Comparison of ENCODE assay signal across 25 cellular contexts in the genomic region with DNA sequence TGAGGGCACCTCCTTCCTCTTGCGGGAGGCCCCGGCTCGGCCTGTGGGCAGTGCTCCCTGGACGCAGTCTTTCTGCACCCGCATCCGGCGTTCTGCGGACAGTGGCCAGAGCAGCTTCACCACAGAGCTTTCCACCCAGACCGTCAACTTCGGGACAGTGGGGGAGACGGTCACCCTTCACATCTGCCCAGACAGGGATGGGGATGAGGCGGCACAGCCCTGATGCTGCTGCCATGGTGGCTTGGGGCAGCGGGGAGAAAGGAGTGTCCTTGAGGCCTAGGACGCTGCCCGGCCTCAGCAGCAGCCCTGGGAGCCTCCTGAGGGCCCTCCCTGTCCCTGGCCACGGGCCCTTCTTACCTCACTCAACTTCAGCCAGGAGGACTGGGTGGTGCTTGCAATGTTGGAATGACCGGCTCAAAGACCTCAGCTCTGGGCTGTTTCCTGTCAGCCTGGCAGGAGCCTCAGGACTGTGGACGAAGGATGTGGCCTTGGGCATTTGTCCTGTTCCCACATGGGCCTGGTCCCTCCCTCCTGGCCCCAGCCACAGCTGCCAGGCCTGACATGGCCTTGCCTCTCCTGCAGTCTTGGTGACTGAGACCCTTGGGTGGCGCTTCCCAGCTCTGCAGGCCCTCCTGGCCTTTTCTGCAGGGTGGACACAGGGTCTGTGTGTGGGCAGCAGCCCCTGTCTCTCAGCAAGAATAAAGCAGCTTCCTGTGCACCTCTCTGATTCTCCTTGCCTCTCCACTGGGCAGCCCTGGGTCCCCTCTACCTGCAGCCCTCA. TPM values are rescaled to one million over a fixed set of nuclear protein-coding genes. Genes with fewer than 3 reads are reported as not detected.
DNase-seq lines count a peak whose midpoint lies in the region; ATAC-seq and TF ChIP-seq lines count a peak whose summit lies in the region.
"Had no signal": no experiment of that assay in that cellular context is flagged by ENCODE, and none has a peak within 500 bp of the region (broad histone marks: within the 10 kb centered on the region; RNA-seq: fewer than 3 reads in every experiment).

No MANE protein-coding gene starts in this region.

- no peak overlapping the region for H3K9ac ChIP-seq in IMR-90 (ENCODE audit: low read depth, low read length)
- H3K9ac ChIP-seq in skeletal muscle tissue (ENCODE audit: low read depth in 1 of 3, low read length in 3 of 3): peak overlapping the region in 1 of 3 donors; percentile 16
- no peak overlapping the region for H3K9ac ChIP-seq in colonic mucosa (ENCODE audit: low read depth in 2 of 2, low read length in 2 of 2)
- H3K9ac ChIP-seq: neural progenitor cell had no signal

- no peak for ATAC-seq in IMR-90 (ENCODE audit: low read depth)
- ATAC-seq in heart left ventricle: peak; percentile 35 to 50 (median 40)
- ATAC-seq in HG03039 (IDR thresholded peaks at IDR 0.05; ENCODE audit: unreplicated experiment): no peak
- ATAC-seq: activated T-cell treated with anti-CD3 and anti-CD28 coated beads, Interleukin-2, amount 50 U/mL, for 72 hours; CD8-positive, alpha-beta T cell; left colon had no signal

- H3K18ac ChIP-seq in IMR-90 (ENCODE audit: low read depth, low read length): no peak overlapping the region

- TF ChIP-seq CTCF in IMR-90 (conservative IDR thresholded peaks at IDR 0.05; ENCODE audit: low read depth, low read length) (no peak), heart left ventricle (IDR thresholded peaks at IDR 0.05) (no peak), colonic mucosa (IDR thresholded peaks at IDR 0.05) (no peak)

- no peak overlapping the region for H3K23ac ChIP-seq in IMR-90 (ENCODE audit: low read depth, low read length)

- no peak overlapping the region for H4K5ac ChIP-seq in IMR-90 (ENCODE audit: low read depth, low read length)

- H3K27me3 ChIP-seq in IMR-90 (ENCODE audit: control insufficient read depth, insufficient read depth, low read length) (no peaks in the 10 kb centered on the region), heart left ventricle (no peaks in the 10 kb centered on the region), skeletal muscle tissue (ENCODE audit: control insufficient read depth in 3 of 3, insufficient read depth in 3 of 3, low read length in 3 of 3) (no peaks in the 10 kb centered on the region), colonic mucosa (no peaks in the 10 kb centered on the region)
- H3K27me3 ChIP-seq: BE2C, neural progenitor cell had no signal

- no peaks in the 10 kb centered on the region for H3K79me1 ChIP-seq in IMR-90 (ENCODE audit: low read depth in 1 of 2, low read length in 2 of 2)

- no peak overlapping the region for H3K14ac ChIP-seq in IMR-90 (replicated peaks; ENCODE audit: low read depth, low read length)

- in situ Hi-C loops in IMR-90 (cut with MboI; ENCODE audit: low sequenced_read_pairs): no loop called here

- H2AK5ac ChIP-seq in IMR-90 (ENCODE audit: low read depth, low read length): no peak overlapping the region

- H4K20me1 ChIP-seq in IMR-90 (ENCODE audit: insufficient read depth, low read length): no peaks in the 10 kb centered on the region

- peak overlapping the region; percentile 37 for H2AK9ac ChIP-seq in IMR-90 (replicated peaks; ENCODE audit: low read depth, low read length, poor library complexity)

- H4K8ac ChIP-seq in IMR-90 (ENCODE audit: low read depth in 2 of 2, low read length in 2 of 2): no peak overlapping the region

- H3K56ac ChIP-seq in IMR-90 (ENCODE audit: extremely low read depth, insufficient read depth, low read length): no peak overlapping the region

- H3K36me3 ChIP-seq in IMR-90 (ENCODE audit: control insufficient read depth, insufficient read depth, low read length): no peaks in the 10 kb centered on the region
- H3K36me3 ChIP-seq in heart left ventricle: peaks cover 0 to 12% (median 6%) of the 10 kb centered on the region in 9 donors
- H3K36me3 ChIP-seq in skeletal muscle tissue (ENCODE audit: control insufficient read depth in 3 of 3, insufficient read depth in 3 of 3, low read length in 3 of 3): peaks cover 65 to 80% (median 76%) of the 10 kb centered on the region in 3 donors
- no peaks in the 10 kb centered on the region for H3K36me3 ChIP-seq in colonic mucosa
- H3K36me3 ChIP-seq: BE2C, neural progenitor cell, prostate gland, thoracic aorta had no signal

- no peak overlapping the region for H2AFZ ChIP-seq in IMR-90 (replicated peaks; ENCODE audit: low read length, poor library complexity)
- H2AFZ ChIP-seq: neural progenitor cell had no signal

- TF ChIP-seq POLR2A in IMR-90 (IDR thresholded peaks at IDR 0.05; ENCODE audit: low read depth, low read length) (no peak), heart left ventricle (IDR thresholded peaks at IDR 0.05) (no peak)

- CTCF ChIA-PET in IMR-90 (lab: Yijun Ruan, JAX): no interaction called here

- H3K4me3 ChIP-seq in IMR-90 (ENCODE audit: insufficient read depth, low read depth, low read length) (no peak overlapping the region), heart left ventricle (no peak overlapping the region), skeletal muscle tissue (ENCODE audit: low read length in 3 of 3) (no peak overlapping the region), colonic mucosa (no peak overlapping the region)
- H3K4me3 ChIP-seq: neural progenitor cell, prostate gland, SK-N-MC, skin epidermis, thoracic aorta had no signal

- POLR2A ChIA-PET in IMR-90 (lab: Charles Lee; ENCODE audit: unreplicated experiment): no interaction called here

- no peak overlapping the region for H3K27ac ChIP-seq in IMR-90 (ENCODE audit: insufficient read depth, low read length)
- peak overlapping the region; percentile 24 to 95 (median 70) for H3K27ac ChIP-seq in heart left ventricle
- peak overlapping the region; percentile 2 for H3K27ac ChIP-seq in skeletal muscle tissue (ENCODE audit: low read depth, low read length)
- no peak overlapping the region for H3K27ac ChIP-seq in colonic mucosa
- H3K27ac ChIP-seq: neural progenitor cell, prostate gland, SK-N-MC, skin epidermis, thoracic aorta had no signal

- no peak overlapping the region for H3K4ac ChIP-seq in IMR-90 (ENCODE audit: low read depth, low read length)

- H3K9me1 ChIP-seq in IMR-90 (ENCODE audit: insufficient read depth, low read length): no peaks in the 10 kb centered on the region

- no peak overlapping the region for H2BK20ac ChIP-seq in IMR-90 (ENCODE audit: low read depth, low read length)

- H3K9me3 ChIP-seq in IMR-90 (ENCODE audit: control insufficient read depth, insufficient read depth, low read length): no peaks in the 10 kb centered on the region
- H3K9me3 ChIP-seq in heart left ventricle: no peaks in the 10 kb centered on the region
- H3K9me3 ChIP-seq in skeletal muscle tissue (ENCODE audit: control insufficient read depth in 3 of 3, low read length in 3 of 3): no peaks in the 10 kb centered on the region
- H3K9me3 ChIP-seq in colonic mucosa: no peaks in the 10 kb centered on the region
- H3K9me3 ChIP-seq: BE2C, prostate gland, thoracic aorta had no signal

- intact Hi-C loops in IMR-90 (cut with micrococcal nuclease) (no loop called here), heart left ventricle (cut with DNase I) (no loop called here), colonic mucosa (cut with DNase I) (no loop called here)

- H2BK15ac ChIP-seq in IMR-90 (ENCODE audit: low read depth, low read length): no peak overlapping the region

- 79% methylated on average over 4 of the region's 19 CpGs; no CpG with 5 or more reads in 1 of the 2 experiments for WGBS in IMR-90 (ENCODE audit: extremely low coverage in 2 of 2, insufficient read length in 1 of 2), 2 experiments
- 67 to 74% (median 72%) methylated on average over 14 to 19 of the region's 19 CpGs for WGBS in heart left ventricle, 4 donors

- no peak for DNase-seq in IMR-90
- DNase-seq in heart left ventricle: peak in 3 of 5 donors; percentile 60 to 83 (median 65)
- peak; percentile 55 for DNase-seq in myocyte (ENCODE audit: low read depth)
- no peak for DNase-seq in colonic mucosa
- no peak for DNase-seq in dermis blood vessel endothelial cell
- DNase-seq: ACHN; activated CD4-positive, alpha-beta T cell treated with anti-CD3 and anti-CD28 coated beads, Interleukin-2, amount 50 U/mL, for 4 hours; activated CD4-positive, CD25-positive, alpha-beta regulatory T cell; activated T-cell treated with anti-CD3 and anti-CD28 coated beads, Interleukin-2, amount 50 U/mL, for 72 hours; BE2C; HCEC 1CT; hypothalamus; left colon; mesenchymal stem cell; MV-4-11; stimulated activated CD4-positive, alpha-beta T cell treated with anti-CD3 and anti-CD28 coated beads, Interleukin-1b, Interleukin-23, amount 100 ng/mL, for 48 hours had no signal

- H3K4me1 ChIP-seq in IMR-90 (ENCODE audit: control insufficient read depth, insufficient read depth, low read length) (no peaks in the 10 kb centered on the region), heart left ventricle (peaks cover 0 to 31% (median 1%) of the 10 kb centered on the region in 12 donors), skeletal muscle tissue (ENCODE audit: control insufficient read depth in 3 of 3, insufficient read depth in 3 of 3, low read length in 3 of 3) (peaks cover 6 to 81% (median 62%) of the 10 kb centered on the region in 3 donors), colonic mucosa (no peaks in the 10 kb centered on the region)
- H3K4me1 ChIP-seq: BE2C, neural progenitor cell, prostate gland had no signal

- dilution Hi-C loops in IMR-90 (cut with HindIII; ENCODE audit: low sequenced_read_pairs, unreplicated experiment): no loop called here

- H2BK120ac ChIP-seq in IMR-90 (ENCODE audit: low read depth, low read length): no peak overlapping the region

- no TSS peak for BruUV-seq in IMR-90 (replicated peaks; lab: Mats Ljungman, UMichigan)

- no peak overlapping the region for H3K4me2 ChIP-seq in IMR-90 (ENCODE audit: low read depth, low read length)
- H3K4me2 ChIP-seq: neural progenitor cell had no signal

- no peak overlapping the region for H2BK5ac ChIP-seq in IMR-90 (ENCODE audit: low read depth, low read length, poor library complexity, severe bottlenecking)

- no peak overlapping the region for H4K91ac ChIP-seq in IMR-90 (ENCODE audit: insufficient read depth, low read depth, low read length)

- no peak for TF ChIP-seq RAD21 in IMR-90 (IDR thresholded peaks at IDR 0.05; ENCODE audit: low read length)

RNA-seq across cellular contexts. Expression of gene TRIM11, which starts 45.9 kb away (rescaled TPM):
- 6.8 and 7.2 TPM in 2 replicates for total RNA-seq in IMR-90 (2012; rRNA removed)
- polyA plus RNA-seq in IMR-90 (2012; rRNA removed): 15.1 and 16.2 TPM in 2 replicates
- 14.7 and 18.5 TPM in 2 replicates for polyA plus RNA-seq in IMR-90 (2012; cell fraction: cytosol; rRNA removed)
- polyA plus RNA-seq in IMR-90 (2012; cell fraction: nucleus; rRNA removed; ENCODE audit: low replicate concordance): 28.2 and 54.2 TPM in 2 replicates
- 10 to 100 TPM in 4 of 9 donors, 1 to 10 TPM in 5; 6.7 to 13.8 (median 8.4) TPM for total RNA-seq in heart left ventricle
- 1 to 10 TPM; 4.7 to 9.8 TPM for polyA plus RNA-seq in heart left ventricle
- total RNA-seq in myocyte: 11.3 and 12.7 TPM in 2 replicates
- 12.7 TPM for polyA plus RNA-seq in myocyte (2012)
- total RNA-seq in skeletal muscle tissue: 6.3 TPM
- 10 to 100 TPM; 38.1 to 48.9 TPM for total RNA-seq in colonic mucosa
- total RNA-seq in dermis blood vessel endothelial cell: 19.4 and 20.1 TPM in 2 replicates

RNA-seq across cellular contexts. Expression of gene TRIM17, which starts 55.9 kb away (rescaled TPM):
- total RNA-seq in IMR-90 (2012; rRNA removed) (not detected in 2 replicates), heart left ventricle (1 to 10 TPM in 1 of 9 donors, under 1 TPM in 5, not detected in 3; 0.27 to 1.7 (median 0.57) TPM), myocyte (not detected in 2 replicates), skeletal muscle tissue (0.52 TPM), colonic mucosa (under 1 TPM in 1 of 2 donors, not detected in 1; 0.21 TPM), dermis blood vessel endothelial cell (not detected in 2 replicates)
- polyA plus RNA-seq in IMR-90 (2012; rRNA removed) (0.26 and 0.39 TPM in 2 replicates), heart left ventricle (under 1 TPM; 0.08 to 0.11 TPM)
- 0.06 and 0.11 TPM in 2 replicates for polyA plus RNA-seq in IMR-90 (2012; cell fraction: cytosol; rRNA removed)
- 2.9 and 3.3 TPM in 2 replicates for polyA plus RNA-seq in IMR-90 (2012; cell fraction: nucleus; rRNA removed; ENCODE audit: low replicate concordance)
- 0.93 TPM for polyA plus RNA-seq in myocyte (2012)
- total RNA-seq: NCI-H460 had no signal

Comparison
In these comparisons a context has a peak if more than half of its experiments do, and no peak if none do; other contexts are left out.
1. ATAC-seq: peak in heart left ventricle (4 of 4); none in IMR-90 (single experiment) and HG03039 (single experiment).
2. DNase-seq: peak in heart left ventricle (3 of 5) and myocyte (single experiment); none in IMR-90 (single experiment), colonic mucosa (single experiment) and dermis blood vessel endothelial cell (single experiment).
3. H3K27ac ChIP-seq: peak in heart left ventricle (12 of 12) and skeletal muscle tissue (single experiment); none in IMR-90 (single experiment) and colonic mucosa (single experiment).